In genomic region chr7:130223646-130224045, GRCh38 we compare ENCODE assay signal across 24 cellular contexts. TPM values are rescaled to one million over a fixed set of nuclear protein-coding genes. Genes with fewer than 3 reads are reported as not detected.
"Had no signal": no experiment of that assay in that cellular context is flagged by ENCODE, and none has a peak within 500 bp of the region (broad histone marks: within the 10 kb centered on the region; RNA-seq: fewer than 3 reads in every experiment).

No MANE protein-coding gene starts in this region.

- H3K27ac Mint-ChIP-seq: progenitor cell of endocrine pancreas, type B pancreatic cell had no signal

- H3K4me2 ChIP-seq: hepatocyte, smooth muscle cell had no signal

- H3K4me3 ChIP-seq: coronary artery, hepatocyte, lung, ovary, smooth muscle cell, suprapubic skin, thyroid gland had no signal

- H3K27me3 ChIP-seq: hepatocyte, ovary, suprapubic skin, thyroid gland had no signal

- DNase-seq: effector CD8-positive, alpha-beta T cell; foreskin melanocyte; head of caudate nucleus; left colon; left ventricle myocardium superior; mesenchymal stem cell; midbrain; ovary; right cardiac atrium; stimulated activated CD4-positive, alpha-beta T cell treated with anti-CD3 and anti-CD28 coated beads, Interleukin-2, amount 100 ng/mL, for 48 hours; stimulated activated naive CD8-positive, alpha-beta T cell treated with anti-CD3 and anti-CD28 coated beads, Interleukin-15, Interleukin-2, amounts not matched to agents 100 U/mL and 50 U/mL, for 24 hours; thyroid gland had no signal

- H3K4me1 ChIP-seq: suprapubic skin had no signal

- H3K4me3 Mint-ChIP-seq: type B pancreatic cell had no signal

- H3K27me3 Mint-ChIP-seq: progenitor cell of endocrine pancreas, type B pancreatic cell had no signal

- H3K36me3 ChIP-seq: ovary, suprapubic skin, thyroid gland had no signal

- FAIRE-seq: urothelium cell line had no signal

- H3K9me3 ChIP-seq: ovary, suprapubic skin, thyroid gland had no signal

- H2AFZ ChIP-seq: hepatocyte had no signal

- H3K79me2 ChIP-seq: hepatocyte had no signal

- ATAC-seq: left ventricle myocardium superior; right cardiac atrium; stimulated activated naive CD8-positive, alpha-beta T cell treated with anti-CD3 and anti-CD28 coated beads, Interleukin-15, Interleukin-2, amounts not matched to agents 100 U/mL and 50 U/mL, for 24 hours had no signal

- H3K27ac ChIP-seq: coronary artery, hepatocyte, ovary, suprapubic skin, thyroid gland had no signal

RNA-seq across cellular contexts. Expression of gene SSMEM1, which starts 16.0 kb away (rescaled TPM):
- total RNA-seq: dermis microvascular lymphatic vessel endothelial cell, hepatocyte, kidney epithelial cell, left colon, left ventricle myocardium superior, lung, ovary, progenitor cell of endocrine pancreas, right cardiac atrium, smooth muscle cell, suprapubic skin, thyroid gland had no signal
- polyA plus RNA-seq: esophagus, hepatocyte, lung, neural cell, ovary, right cardiac atrium, smooth muscle cell had no signal

RNA-seq across cellular contexts. Expression of gene CPA2, which starts 43.0 kb away (rescaled TPM):
- total RNA-seq: dermis microvascular lymphatic vessel endothelial cell, kidney epithelial cell, left ventricle myocardium superior, smooth muscle cell, suprapubic skin, thyroid gland had no signal
